Comparison of ENCODE assay signal across 8 cellular contexts in genomic region chr17:79993390-79994221, GRCh38. TPM values are rescaled to one million over a fixed set of nuclear protein-coding genes. Genes with fewer than 3 reads are reported as not detected.
DNase-seq lines count a peak whose midpoint lies in the region; ATAC-seq, FAIRE-seq and TF ChIP-seq lines count a peak whose summit lies in the region.

No MANE protein-coding gene starts in this region.

- peak overlapping the region; percentile 99 for H3K4me2 ChIP-seq in HepG2 (ENCODE audit: low read depth, low read length)

- peaks cover 10% of the 10 kb centered on the region for H3K79me2 ChIP-seq in HepG2 (ENCODE audit: insufficient read depth, low read length)

- peak in 1 of 2 experiments; percentile 93; a peak in 2 of 4 replicates for TF ChIP-seq POLR2A in HepG2 (IDR thresholded peaks at IDR 0.05; ENCODE audit: insufficient read depth in 1 of 2, low read depth in 2 of 2, low read length in 2 of 2)

- H3K9me3 ChIP-seq in HUES64 (ENCODE audit: insufficient read depth, low read depth, low read length), result no peaks in the 10 kb centered on the region
- H3K9me3 ChIP-seq in HepG2 (ENCODE audit: low read length), result no peaks in the 10 kb centered on the region

- no peaks in the 10 kb centered on the region for H3K36me3 ChIP-seq in HUES64 (ENCODE audit: insufficient read depth, low read length)
- no peaks in the 10 kb centered on the region for H3K36me3 ChIP-seq in HepG2 (replicated peaks in 1 of 2; ENCODE audit: control insufficient read depth in 1 of 2, insufficient read depth in 2 of 2, low read length in 2 of 2)

- intact Hi-C loops in HepG2 (cut with micrococcal nuclease; ENCODE audit: unreplicated experiment), result loop anchor here (2.0 kb wide), 3 partner anchors 149 to 197 kb away; partner anchors contain the start of gene CBX8

- peak overlapping the region; percentile 83; the same call in 1 of the 2 replicates for H3K27ac ChIP-seq in HUES64 (ENCODE audit: low read depth, low read length)
- H3K27ac ChIP-seq in HepG2 (ENCODE audit: extremely low read length, insufficient read depth, low read length), result peak overlapping the region; percentile 98

- in situ Hi-C loops in astrocyte of the spinal cord (cut with HindIII; ENCODE audit: low sequenced_read_pairs) (loop anchor here (25.0 kb wide), 1 partner anchor 206 kb away; the partner anchor contains the start of genes CBX2 and CBX8), HepG2 (cut with HindIII; ENCODE audit: extremely low pct_ligation_motif_present, low pct_unique_long_range_greater_than_20kb) (loop anchor here (5.0 kb wide), 3 partner anchors 66 to 181 kb away; partner anchors contain the start of gene CBX4)

- ATAC-seq in HepG2, result peak; percentile 78
- no peak for ATAC-seq in HG03196 (IDR thresholded peaks at IDR 0.05; ENCODE audit: unreplicated experiment)

- DNase-seq in AG08395 (ENCODE audit: low spot score), result peak; percentile 86
- peak; percentile 83 for DNase-seq in RPMI8226
- DNase-seq in astrocyte of the spinal cord (ENCODE audit: low read depth, low spot score), result peak; percentile 76
- peak; percentile 99 for DNase-seq in HepG2 (ENCODE audit: low spot score)
- peak; percentile 30 for DNase-seq in stimulated activated CD8-positive, alpha-beta memory T cell treated with anti-CD3 and anti-CD28 coated beads, Interleukin-4, amount 100 ng/mL, for 24 hours (ENCODE audit: low read depth)
- no peak for DNase-seq in NCI-H748 treated with DMSO at 0.1 percent for 48 hours (lab: John Stamatoyannopoulos, UW)

- H3K4me1 ChIP-seq in HUES64 (ENCODE audit: insufficient read depth, low read length) (peaks cover 39% of the 10 kb centered on the region), HepG2 (ENCODE audit: insufficient read depth, low read length) (peaks cover 83% of the 10 kb centered on the region)

- peak; percentile 95 for FAIRE-seq in HepG2 (lab: Jason Lieb, UNC)

- TF ChIP-seq EP300 in HepG2 (IDR thresholded peaks at IDR 0.05; ENCODE audit: low read depth in 2 of 2, low read length in 2 of 2) (peak; percentile 95 to 96), HepG2 (CRISPR knock-in tag; IDR thresholded peaks at IDR 0.05; ENCODE audit: borderline replicate concordance) (peak; percentile 99)

- peak overlapping the region; percentile 32 for H3K9ac ChIP-seq in HUES64 (ENCODE audit: low read depth, low read length)
- H3K9ac ChIP-seq in HepG2 (ENCODE audit: insufficient read depth, low read depth, low read length), result peak overlapping the region; percentile 88

- TF ChIP-seq CTCF in astrocyte of the spinal cord (IDR thresholded peaks at IDR 0.05; ENCODE audit: low read depth, low read length) (no peak), HepG2 (CRISPR knock-in tag; IDR thresholded peaks at IDR 0.05) (peak; percentile 46)

- H3K4me3 ChIP-seq in HUES64 (ENCODE audit: low read length) (no peak overlapping the region), astrocyte of the spinal cord (ENCODE audit: low read depth, low read length) (no peak overlapping the region), HepG2 (replicated peaks in 1 of 3; ENCODE audit: insufficient read depth in 1 of 3, low read depth in 2 of 3, low read length in 3 of 3) (peak overlapping the region; percentile 51 to 77 (median 62))

- WGBS in HUES64, result 41% methylated on average over 22 of the region's 22 CpGs
- WGBS in HepG2 (ENCODE audit: low lambda C conversion rate), result 1% methylated on average over 20 of the region's 22 CpGs

- POLR2A ChIA-PET in HepG2 (lab: Yijun Ruan, JAX), result interaction anchor here (0.5 to 10.9 kb wide), 54 partner anchors 9 to 1092 kb away, joined by 3 to 333 read pairs (median 6); partner anchors contain the start of genes CBX4, CBX8, GAA and SGSH

- peak; percentile 69 for TF ChIP-seq RAD21 in HepG2 (CRISPR knock-in tag; IDR thresholded peaks at IDR 0.05)

- CTCF ChIA-PET in HepG2 (lab: Yijun Ruan, JAX; ENCODE audit: low intra/inter-chr PET ratio, low total read pairs), result no interaction called here

- no peaks in the 10 kb centered on the region for H4K20me1 ChIP-seq in HepG2 (ENCODE audit: insufficient read depth, low read length)

- no peaks in the 10 kb centered on the region for H3K27me3 ChIP-seq in HUES64 (ENCODE audit: insufficient read depth, low read length)
- no peaks in the 10 kb centered on the region for H3K27me3 ChIP-seq in HepG2 (ENCODE audit: control insufficient read depth in 1 of 2, insufficient read depth in 2 of 2, low read length in 2 of 2)

- no TSS peak for BruUV-seq in HepG2 (replicated peaks; lab: Mats Ljungman, UMichigan)

- no peak overlapping the region for H2AFZ ChIP-seq in HepG2 (ENCODE audit: low read length)

TF ChIP-seq in HepG2, 621 proteins besides CTCF, POLR2A, EP300 and RAD21 (continues in another document):
- TF ChIP-seq ZNF354B (CRISPR knock-in tag; IDR thresholded peaks at IDR 0.05) (peak; percentile 91), PATZ1 (CRISPR knock-in tag; IDR thresholded peaks at IDR 0.05) (peak; percentile 100), ZNF331 (CRISPR knock-in tag; IDR thresholded peaks at IDR 0.05) (peak; percentile 97)

RNA-seq across cellular contexts. Expression of gene TBC1D16, which starts 42.1 kb away (rescaled TPM):
- polyA plus RNA-seq in HUES64 (2013, experiment 1 of 2), result 40.4 TPM
- polyA plus RNA-seq in HUES64 (2013, experiment 2 of 2), result 44.6 TPM
- total RNA-seq in HepG2 (2016; rRNA removed; fragmentation: Illumina TruSeq; extraction: Trizol), result 24.7 and 24.9 TPM in 2 replicates
- 4.0 and 5.5 TPM in 2 replicates for total RNA-seq in HepG2 (2016; cell fraction: cytosol; rRNA removed; fragmentation: Illumina TruSeq; extraction: Trizol; ENCODE audit: low read depth)
- total RNA-seq in HepG2 (2016; cell fraction: insoluble cytoplasmic fraction; rRNA removed; fragmentation: Illumina TruSeq; extraction: Trizol), result 22.2 and 25.3 TPM in 2 replicates
- 15.6 and 15.7 TPM in 2 replicates for total RNA-seq in HepG2 (2016; cell fraction: membrane; rRNA removed; fragmentation: Illumina TruSeq; extraction: Trizol)
- 18.9 and 20.0 TPM in 2 replicates for total RNA-seq in HepG2 (2016; cell fraction: nucleus; rRNA removed; fragmentation: Illumina TruSeq; extraction: Trizol)
- 14.9 and 18.6 TPM in 2 replicates for polyA plus RNA-seq in HepG2 (2011; rRNA removed)
- polyA plus RNA-seq in HepG2 (2011; cell fraction: cytosol; rRNA removed), result 10.0 and 12.5 TPM in 2 replicates
- 35.5 and 43.5 TPM in 2 replicates for polyA plus RNA-seq in HepG2 (2011; cell fraction: nucleus; rRNA removed)
- polyA plus RNA-seq in HepG2 (2012), result 20.5 and 25.8 TPM in 2 replicates
- polyA plus RNA-seq in HepG2 (2016; cell fraction: cytosol; fragmentation: Illumina TruSeq; extraction: Trizol; ENCODE audit: low read depth), result 3.1 and 3.8 TPM in 2 replicates
- 10.7 and 16.1 TPM in 2 replicates for polyA plus RNA-seq in HepG2 (2016; cell fraction: insoluble cytoplasmic fraction; fragmentation: Illumina TruSeq; extraction: Trizol; ENCODE audit: low read depth)
- polyA plus RNA-seq in HepG2 (2016; cell fraction: membrane; fragmentation: Illumina TruSeq; extraction: Trizol; ENCODE audit: low read depth), result 8.3 and 8.6 TPM in 2 replicates
- polyA plus RNA-seq in HepG2 (2016; cell fraction: nucleus; fragmentation: Illumina TruSeq; extraction: Trizol; ENCODE audit: insufficient read depth, low read depth), result 19.8 and 20.3 TPM in 2 replicates
- polyA minus RNA-seq in HepG2 (2011; rRNA and poly(A)+ RNA removed; ENCODE audit: low replicate concordance), result 7.0 and 54.0 TPM in 2 replicates
- 16.7 and 20.3 TPM in 2 replicates for polyA minus RNA-seq in HepG2 (2011; cell fraction: cytosol; rRNA and poly(A)+ RNA removed)
- 27.6 and 28.5 TPM in 2 replicates for polyA minus RNA-seq in HepG2 (2011; cell fraction: nucleus; rRNA and poly(A)+ RNA removed)

RNA-seq across cellular contexts. Expression of gene CCDC40, which starts 42.8 kb away (rescaled TPM):
- polyA plus RNA-seq in HUES64 (2013, experiment 1 of 2), result 5.9 TPM
- polyA plus RNA-seq in HUES64 (2013, experiment 2 of 2), result 6.0 TPM
- 3.8 and 5.5 TPM in 2 replicates for total RNA-seq in HepG2 (2016; rRNA removed; fragmentation: Illumina TruSeq; extraction: Trizol)
- total RNA-seq in HepG2 (2016; cell fraction: cytosol; rRNA removed; fragmentation: Illumina TruSeq; extraction: Trizol; ENCODE audit: low read depth), result 46.8 and 47.3 TPM in 2 replicates
- 2.3 and 7.7 TPM in 2 replicates for total RNA-seq in HepG2 (2016; cell fraction: insoluble cytoplasmic fraction; rRNA removed; fragmentation: Illumina TruSeq; extraction: Trizol)
- 11.8 and 13.0 TPM in 2 replicates for total RNA-seq in HepG2 (2016; cell fraction: membrane; rRNA removed; fragmentation: Illumina TruSeq; extraction: Trizol)
- total RNA-seq in HepG2 (2016; cell fraction: nucleus; rRNA removed; fragmentation: Illumina TruSeq; extraction: Trizol), result 6.5 and 8.4 TPM in 2 replicates
- polyA plus RNA-seq in HepG2 (2011; rRNA removed), result 4.1 and 4.8 TPM in 2 replicates
- 1.4 TPM in 2 replicates for polyA plus RNA-seq in HepG2 (2011; cell fraction: cytosol; rRNA removed)
- polyA plus RNA-seq in HepG2 (2011; cell fraction: nucleus; rRNA removed), result 17.6 and 21.2 TPM in 2 replicates
- polyA plus RNA-seq in HepG2 (2012), result 2.2 and 4.3 TPM in 2 replicates
- 0.32 and 0.43 TPM in 2 replicates for polyA plus RNA-seq in HepG2 (2016; cell fraction: cytosol; fragmentation: Illumina TruSeq; extraction: Trizol; ENCODE audit: low read depth)
- polyA plus RNA-seq in HepG2 (2016; cell fraction: insoluble cytoplasmic fraction; fragmentation: Illumina TruSeq; extraction: Trizol; ENCODE audit: low read depth), result 2.2 and 2.4 TPM in 2 replicates
- polyA plus RNA-seq in HepG2 (2016; cell fraction: membrane; fragmentation: Illumina TruSeq; extraction: Trizol; ENCODE audit: low read depth), result 0.74 and 0.84 TPM in 2 replicates
- 19.3 and 21.2 TPM in 2 replicates for polyA plus RNA-seq in HepG2 (2016; cell fraction: nucleus; fragmentation: Illumina TruSeq; extraction: Trizol; ENCODE audit: insufficient read depth, low read depth)
- polyA minus RNA-seq in HepG2 (2011; rRNA and poly(A)+ RNA removed; ENCODE audit: low replicate concordance), result 3.0 and 3.8 TPM in 2 replicates
- 1.8 and 4.1 TPM in 2 replicates for polyA minus RNA-seq in HepG2 (2011; cell fraction: cytosol; rRNA and poly(A)+ RNA removed)
- 7.0 and 8.0 TPM in 2 replicates for polyA minus RNA-seq in HepG2 (2011; cell fraction: nucleus; rRNA and poly(A)+ RNA removed)

Comparison
In these comparisons a context has a peak if more than half of its experiments do, and no peak if none do; other contexts are left out.
1. H3K4me3 ChIP-seq: peak in HepG2 (3 of 3); none in HUES64 (single experiment) and astrocyte of the spinal cord (single experiment).